ENCODE assay signal across 16 cellular contexts in the genomic region with DNA sequence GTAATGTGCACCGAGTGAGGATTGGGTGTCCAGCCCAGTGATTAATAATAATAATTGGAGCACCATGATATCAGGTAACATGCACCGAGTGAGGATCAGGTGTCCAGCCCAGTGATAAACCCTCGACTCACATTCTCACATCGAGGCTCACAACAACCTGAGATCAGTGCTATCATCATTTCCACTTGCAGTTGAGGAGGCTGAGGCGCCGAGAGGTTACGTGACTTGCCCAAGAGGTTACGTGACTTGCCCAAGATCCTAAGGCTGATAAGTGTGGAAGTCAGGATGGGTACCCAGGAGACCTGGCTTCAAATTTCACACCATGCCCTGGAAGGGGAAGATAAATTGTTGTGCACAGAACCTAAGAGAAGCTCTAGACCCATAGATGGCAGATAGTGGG.
DNase-seq lines count a peak whose midpoint lies in the region; ATAC-seq, FAIRE-seq and TF ChIP-seq lines count a peak whose summit lies in the region.
"Had no signal": no experiment of that assay in that cellular context is flagged by ENCODE, and none has a peak within 500 bp of the region (broad histone marks: within the 10 kb centered on the region; RNA-seq: fewer than 3 reads in every experiment).

No MANE protein-coding gene starts in this region.

- H3K4me3 Mint-ChIP-seq in osteocyte (ENCODE audit: unreplicated experiment), result no peak overlapping the region
- H3K4me3 Mint-ChIP-seq: CD8-positive, alpha-beta memory T cell; HFFc6 had no signal

- no peak for TF ChIP-seq POLR2A in GM12891 (IDR thresholded peaks at IDR 0.05; ENCODE audit: low read depth, low read length)

- ATAC-seq in HG03280 (IDR thresholded peaks at IDR 0.05; ENCODE audit: unreplicated experiment), result no peak
- ATAC-seq: A549 had no signal

- intact Hi-C loops in colonic mucosa (cut with DNase I), result no loop called here

- peaks cover 0 to 6% (median 0%) of the 10 kb centered on the region in 11 experiments; a peak in 2 of 22 replicates for H3K9me3 ChIP-seq in BLaER1 treated with 17β-estradiol and CSF1 and Interleukin-3, amounts not matched to agents 10 nM and 100 nM (replicated peaks in 1 of 11)
- H3K9me3 ChIP-seq in SU-DHL-6 (ENCODE audit: insufficient read depth, low read length) (no peaks in the 10 kb centered on the region), colonic mucosa (no peaks in the 10 kb centered on the region)
- H3K9me3 ChIP-seq: A549, BE2C, Caco-2 had no signal

- no peak overlapping the region for H3K4me3 ChIP-seq in BLaER1 treated with 17β-estradiol and CSF1 and Interleukin-3, amounts not matched to agents 10 nM and 100 nM
- H3K4me3 ChIP-seq in SU-DHL-6 (ENCODE audit: insufficient read depth, low read length, poor library complexity, severe bottlenecking), result peak overlapping the region; percentile 24
- H3K4me3 ChIP-seq in colonic mucosa, result no peak overlapping the region
- H3K4me3 ChIP-seq: A549 had no signal

- H3K4me1 ChIP-seq in BLaER1 treated with 17β-estradiol and CSF1 and Interleukin-3, amounts not matched to agents 10 nM and 100 nM, result peaks cover 12 to 52% (median 45%) of the 10 kb centered on the region in 10 experiments
- no peaks in the 10 kb centered on the region for H3K4me1 ChIP-seq in colonic mucosa
- H3K4me1 ChIP-seq: A549, BE2C, Caco-2 had no signal

- DNase-seq in GM12891 (ENCODE audit: insufficient read length, low spot score), result no peak
- DNase-seq in osteocyte (ENCODE audit: extremely low spot score, unreplicated experiment), result peak; percentile 53
- no peak for DNase-seq in nucleus accumbens (lab: John Stamatoyannopoulos, UW)
- no peak for DNase-seq in colonic mucosa
- DNase-seq in NCI-H2029 treated with DMSO at 0.1 percent for 48 hours (lab: John Stamatoyannopoulos, UW), result no peak
- DNase-seq: BE2C; Caco-2; CD8-positive, alpha-beta memory T cell; DMS53; HCEC 1CT; HFFc6 had no signal

- H3K9me2 ChIP-seq in SU-DHL-6 (replicated peaks; ENCODE audit: insufficient read depth, low read length), result no peaks in the 10 kb centered on the region

- no peaks in the 10 kb centered on the region for H3K4me1 Mint-ChIP-seq in osteocyte (ENCODE audit: unreplicated experiment)
- H3K4me1 Mint-ChIP-seq: CD8-positive, alpha-beta memory T cell had no signal

- no peaks in the 10 kb centered on the region for H3K79me2 ChIP-seq in SU-DHL-6 (ENCODE audit: insufficient read depth, low read length)

- no peak overlapping the region for H2AFZ ChIP-seq in SU-DHL-6 (ENCODE audit: low read depth, low read length, severe bottlenecking)

- no peaks in the 10 kb centered on the region for H3K36me3 Mint-ChIP-seq in osteocyte (ENCODE audit: unreplicated experiment)
- H3K36me3 Mint-ChIP-seq: CD8-positive, alpha-beta memory T cell had no signal

- no peaks in the 10 kb centered on the region for H4K20me1 ChIP-seq in BLaER1 treated with 17β-estradiol and CSF1 and Interleukin-3, amounts not matched to agents 10 nM and 100 nM
- H4K20me1 ChIP-seq in SU-DHL-6 (ENCODE audit: low read depth, low read length), result no peaks in the 10 kb centered on the region

- H3K9ac ChIP-seq in BLaER1 treated with 17β-estradiol and CSF1 and Interleukin-3, amounts not matched to agents 10 nM and 100 nM, result peak overlapping the region in 2 of 11 experiments; percentile 6 to 36; a peak in 3 of 22 replicates
- H3K9ac ChIP-seq in SU-DHL-6 (ENCODE audit: low read length), result peak overlapping the region; percentile 35
- H3K9ac ChIP-seq in colonic mucosa (ENCODE audit: low read depth in 2 of 2, low read length in 2 of 2), result no peak overlapping the region

- H3K9me3 Mint-ChIP-seq in osteocyte (ENCODE audit: unreplicated experiment), result peaks cover 11% of the 10 kb centered on the region

- peak overlapping the region in 7 of 11 experiments; percentile 8 to 75 (median 65); a peak in 10 of 22 replicates for H3K27ac ChIP-seq in BLaER1 treated with 17β-estradiol and CSF1 and Interleukin-3, amounts not matched to agents 10 nM and 100 nM
- H3K27ac ChIP-seq in SU-DHL-6 (ENCODE audit: low read depth, low read length) (peak overlapping the region; percentile 94), colonic mucosa (no peak overlapping the region)
- H3K27ac ChIP-seq: A549, HL-60 had no signal

- peak overlapping the region in 9 of 11 experiments; percentile 53 to 95 (median 76); a peak in 18 of 22 replicates for H3K4me2 ChIP-seq in BLaER1 treated with 17β-estradiol and CSF1 and Interleukin-3, amounts not matched to agents 10 nM and 100 nM
- H3K4me2 ChIP-seq in SU-DHL-6 (ENCODE audit: low read depth, low read length, poor library complexity, severe bottlenecking), result peak overlapping the region; percentile 76
- H3K4me2 ChIP-seq: A549 had no signal

- TF ChIP-seq CTCF in SU-DHL-6 (IDR thresholded peaks at IDR 0.05; ENCODE audit: insufficient read depth, low read length, poor library complexity, severe bottlenecking) (no peak), osteocyte (IDR thresholded peaks at IDR 0.05) (no peak), colonic mucosa (IDR thresholded peaks at IDR 0.05) (no peak)

- H3K36me3 ChIP-seq in BLaER1 treated with 17β-estradiol and CSF1 and Interleukin-3, amounts not matched to agents 10 nM and 100 nM, result no peaks in the 10 kb centered on the region
- H3K36me3 ChIP-seq in SU-DHL-6 (ENCODE audit: low read length), result no peaks in the 10 kb centered on the region
- H3K36me3 ChIP-seq in colonic mucosa, result no peaks in the 10 kb centered on the region
- H3K36me3 ChIP-seq: BE2C had no signal

- no peak overlapping the region for H3K27ac Mint-ChIP-seq in osteocyte (ENCODE audit: unreplicated experiment)
- H3K27ac Mint-ChIP-seq: CD8-positive, alpha-beta memory T cell; HFFc6 had no signal

- H3K27me3 ChIP-seq in BLaER1 treated with 17β-estradiol and CSF1 and Interleukin-3, amounts not matched to agents 10 nM and 100 nM, result no peaks in the 10 kb centered on the region
- H3K27me3 ChIP-seq in SU-DHL-6 (ENCODE audit: low read length) (no peaks in the 10 kb centered on the region), colonic mucosa (no peaks in the 10 kb centered on the region)
- H3K27me3 ChIP-seq: BE2C had no signal

- FAIRE-seq in GM12891 (lab: Jason Lieb, UNC), result peak; percentile 28
- FAIRE-seq: A549 had no signal

- no peaks in the 10 kb centered on the region for H3K27me3 Mint-ChIP-seq in osteocyte (ENCODE audit: unreplicated experiment)

- peaks cover 19% of the 10 kb centered on the region for H3F3A ChIP-seq in SU-DHL-6 (ENCODE audit: insufficient read depth)

TF ChIP-seq in GM12891, 5 proteins besides CTCF, POLR2A, EP300 and RAD21:
- no peak for TF ChIP-seq POLR2AphosphoS5 (IDR thresholded peaks at IDR 0.05; ENCODE audit: low read depth, low read length)
- TF ChIP-seq SPI1 (IDR thresholded peaks at IDR 0.05; ENCODE audit: low read depth, low read length), result no peak
- TF ChIP-seq TAF1 (IDR thresholded peaks at IDR 0.05; ENCODE audit: low read depth, low read length), result no peak
- no peak for TF ChIP-seq PAX5 (IDR thresholded peaks at IDR 0.05; ENCODE audit: insufficient read depth, low read length, severe bottlenecking)
- no peak for TF ChIP-seq POU2F2 (IDR thresholded peaks at IDR 0.05; ENCODE audit: low read depth, low read length)
TF ChIP-seq in GM12891: peak in this region for 0.
